ENCODE assay signal across 14 cellular contexts in the genomic region with DNA sequence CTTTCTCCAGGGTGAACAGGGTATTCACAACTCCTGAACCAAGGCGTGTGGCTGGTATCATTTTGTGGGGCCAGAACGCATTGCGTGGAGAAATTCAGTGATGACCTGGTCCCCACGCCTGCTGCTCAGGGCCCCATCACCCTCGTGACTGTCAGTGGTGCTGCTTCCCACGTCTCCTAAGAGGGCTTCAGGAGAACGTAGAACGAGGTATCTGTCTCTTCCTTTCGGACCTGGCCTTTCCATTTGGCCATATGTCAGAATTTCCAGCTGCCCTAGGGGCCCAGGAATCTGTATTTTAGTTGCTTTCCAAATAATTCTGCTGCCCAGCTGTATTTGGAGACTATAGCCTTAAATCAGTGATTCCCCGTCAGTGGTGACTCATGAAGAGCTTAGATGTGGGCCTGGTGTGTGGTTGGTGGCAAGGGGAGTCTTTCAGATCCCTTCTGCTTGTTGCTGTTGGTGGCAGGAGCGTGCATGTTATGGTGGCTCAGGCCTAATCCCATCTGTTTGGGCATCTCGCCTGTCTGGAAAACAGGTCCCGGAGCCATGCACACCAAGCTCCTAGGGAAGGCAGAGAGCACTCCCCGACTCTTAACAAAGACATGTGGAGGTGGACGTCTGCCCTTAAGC. TPM values are rescaled to one million over a fixed set of nuclear protein-coding genes. Genes with fewer than 3 reads are reported as not detected.
DNase-seq lines count a peak whose midpoint lies in the region; ATAC-seq and TF ChIP-seq lines count a peak whose summit lies in the region.
"Had no signal": no experiment of that assay in that cellular context is flagged by ENCODE, and none has a peak within 500 bp of the region (broad histone marks: within the 10 kb centered on the region; RNA-seq: fewer than 3 reads in every experiment).

No MANE protein-coding gene starts in this region.

- peak overlapping the region in 1 of 2 experiments; percentile 57 for H2BK12ac ChIP-seq in mesenchymal stem cell (ENCODE audit: low read length in 2 of 2)

- H3K4ac ChIP-seq in mesenchymal stem cell (ENCODE audit: low read depth in 1 of 2, low read length in 2 of 2): no peak overlapping the region

- H3K14ac ChIP-seq in mesenchymal stem cell (ENCODE audit: low read length in 2 of 2): no peak overlapping the region

- H2BK120ac ChIP-seq in mesenchymal stem cell (ENCODE audit: low read depth, low read length): no peak overlapping the region

- H4K20me1 ChIP-seq in GM23248 (ENCODE audit: insufficient read depth): no peaks in the 10 kb centered on the region

- no peak for ATAC-seq in HG03520 (IDR thresholded peaks at IDR 0.05; ENCODE audit: unreplicated experiment)
- ATAC-seq in HG02852 (IDR thresholded peaks at IDR 0.05; ENCODE audit: unreplicated experiment): no peak
- no peak for ATAC-seq in HG02981 (IDR thresholded peaks at IDR 0.05; ENCODE audit: unreplicated experiment)
- ATAC-seq: stimulated activated effector memory CD8-positive, alpha-beta T cell treated with anti-CD3 and anti-CD28 coated beads, Interleukin-12 subunit alpha, Interleukin-12 subunit beta, amount 100 ng/mL, for 72 hours had no signal

- H2AFZ ChIP-seq in mesenchymal stem cell (ENCODE audit: low read depth, low read length): no peak overlapping the region
- no peak overlapping the region for H2AFZ ChIP-seq in GM23248

- no peak overlapping the region for H4K8ac ChIP-seq in mesenchymal stem cell (ENCODE audit: low read length)

- no peak overlapping the region for H2BK15ac ChIP-seq in mesenchymal stem cell (ENCODE audit: low read depth, poor library complexity, severe bottlenecking)

- H3F3A ChIP-seq in GM23248 (ENCODE audit: insufficient read depth): 0 out of 2 replicates have a peak, but pooled peaks cover 3% of the 10 kb centered on the region

- no peaks in the 10 kb centered on the region for H3K9me3 ChIP-seq in HEK293 (ENCODE audit: control insufficient read depth, insufficient read depth, low read depth, low read length)
- H3K9me3 ChIP-seq in mesenchymal stem cell (ENCODE audit: control insufficient read depth, low read length): no peaks in the 10 kb centered on the region
- no peaks in the 10 kb centered on the region for H3K9me3 ChIP-seq in GM23248 (ENCODE audit: low read depth)

- no peak overlapping the region for H2BK5ac ChIP-seq in mesenchymal stem cell (ENCODE audit: low read depth, low read length, poor library complexity, severe bottlenecking)

- H4K91ac ChIP-seq in mesenchymal stem cell (ENCODE audit: low read length): no peak overlapping the region

- POLR2A ChIA-PET in HEK293 (lab: Yijun Ruan, JAX): no interaction called here

- H3K9me2 ChIP-seq in GM23248 (ENCODE audit: insufficient read depth): no peaks in the 10 kb centered on the region

- no peak overlapping the region for H2AK5ac ChIP-seq in mesenchymal stem cell (ENCODE audit: low read length, severe bottlenecking)

- H3K23ac ChIP-seq in mesenchymal stem cell (ENCODE audit: low read length in 2 of 2): no peak overlapping the region

- CTCF ChIA-PET in HEK293 (lab: Yijun Ruan, JAX): interaction anchor here (0.7 kb wide), 1 partner anchor 140 kb away, joined by 3 read pairs; no protein-coding TSS in a partner anchor

- H3K4me3 ChIP-seq in HEK293 (ENCODE audit: low read depth, low read length) (no peak overlapping the region), astrocyte of the spinal cord (ENCODE audit: low read depth, low read length) (no peak overlapping the region), mesenchymal stem cell (ENCODE audit: insufficient read depth in 1 of 2, low read depth in 1 of 2, low read length in 2 of 2) (no peak overlapping the region), GM23248 (no peak overlapping the region)

- TF ChIP-seq CTCF in HEK293 (tag by site-specific recombination; IDR thresholded peaks at IDR 0.05): no peak
- TF ChIP-seq CTCF in astrocyte of the spinal cord (IDR thresholded peaks at IDR 0.05; ENCODE audit: low read depth, low read length): no peak

- H3K27ac ChIP-seq in HEK293 (ENCODE audit: extremely low read depth, low read depth, low read length) (no peak overlapping the region), mesenchymal stem cell (ENCODE audit: low read length, poor library complexity, severe bottlenecking) (no peak overlapping the region), GM23248 (no peak overlapping the region)

- H3K4me1 ChIP-seq in HEK293 (ENCODE audit: control insufficient read depth, insufficient read depth, low read length) (no peaks in the 10 kb centered on the region; the same call in 1 of the 2 replicates), mesenchymal stem cell (ENCODE audit: control insufficient read depth, insufficient read depth, low read depth, low read length) (peaks cover 7% of the 10 kb centered on the region), GM23248 (ENCODE audit: insufficient read depth) (0 out of 2 replicates have a peak, but pooled peaks cover 4% of the 10 kb centered on the region)

- H3K36me3 ChIP-seq in HEK293 (ENCODE audit: control insufficient read depth in 2 of 2, insufficient read depth in 1 of 2, low read length in 2 of 2) (no peaks in the 10 kb centered on the region), mesenchymal stem cell (ENCODE audit: control insufficient read depth in 1 of 2, insufficient read depth in 2 of 2, low read depth in 1 of 2, low read length in 2 of 2) (no peaks in the 10 kb centered on the region), GM23248 (ENCODE audit: low read depth) (no peaks in the 10 kb centered on the region)

- no peaks in the 10 kb centered on the region for H3K79me1 ChIP-seq in mesenchymal stem cell (replicated peaks; ENCODE audit: low read length, poor library complexity, severe bottlenecking)

- peak; percentile 51 for DNase-seq in Ammon's horn (ENCODE audit: low spot score)
- DNase-seq in astrocyte of the spinal cord (ENCODE audit: low read depth, low spot score): peak; percentile 53
- peak; percentile 48 for DNase-seq in mesenchymal stem cell
- DNase-seq in GM23248: no peak
- DNase-seq: C1 segment of cervical spinal cord; EL; foreskin melanocyte; MM.1S; stimulated activated CD4-positive, alpha-beta T cell treated with anti-CD3 and anti-CD28 coated beads, Interleukin-2, amount 100 ng/mL, for 48 hours had no signal

- H3K9ac ChIP-seq in mesenchymal stem cell (ENCODE audit: low read length): no peak overlapping the region
- no peak overlapping the region for H3K9ac ChIP-seq in GM23248

- H3K18ac ChIP-seq in mesenchymal stem cell (ENCODE audit: low read depth in 1 of 2, low read length in 2 of 2): peak overlapping the region; percentile 53 to 81

- H3K4me2 ChIP-seq in mesenchymal stem cell (ENCODE audit: low read length, poor library complexity, severe bottlenecking): no peak overlapping the region
- H3K4me2 ChIP-seq in GM23248 (ENCODE audit: unreplicated experiment): no peak overlapping the region

- WGBS in mesenchymal stem cell: 90% methylated on average over 15 of the region's 15 CpGs
- 89 to 95% methylated on average over 15 of the region's 15 CpGs for WGBS in GM23248 (ENCODE audit: low coverage in 1 of 2, low lambda C conversion rate in 2 of 2, missing lambda C conversion rate in 2 of 2), 2 experiments

- H3K79me2 ChIP-seq in GM23248 (ENCODE audit: insufficient read depth): no peaks in the 10 kb centered on the region

- in situ Hi-C loops in astrocyte of the spinal cord (cut with HindIII; ENCODE audit: low sequenced_read_pairs): no loop called here
- in situ Hi-C loops in GM23248 (cut with MboI): no loop called here

- H3K27me3 ChIP-seq in mesenchymal stem cell (ENCODE audit: control insufficient read depth in 1 of 2, insufficient read depth in 1 of 2, low read length in 2 of 2) (no peaks in the 10 kb centered on the region), GM23248 (replicated peaks; ENCODE audit: insufficient read depth) (no peaks in the 10 kb centered on the region)

TF ChIP-seq in HEK293, 187 proteins besides CTCF, POLR2A, EP300 and RAD21:
- TF ChIP-seq MYNN (tag by site-specific recombination; IDR thresholded peaks at IDR 0.05; ENCODE audit: borderline replicate concordance) (no peak), ZNF292 (tag by site-specific recombination; IDR thresholded peaks at IDR 0.05; ENCODE audit: borderline replicate concordance, low read depth) (no peak), ZNF785 (tag by site-specific recombination; IDR thresholded peaks at IDR 0.05) (no peak), ZBTB20 (tag by site-specific recombination; IDR thresholded peaks at IDR 0.05) (peak; percentile 35)

RNA-seq across cellular contexts. Expression of a gene that starts 56.4 kb away (rescaled TPM):
- polyA plus RNA-seq in mesenchymal stem cell (2013, experiment 1 of 2): 21.4 TPM
- polyA plus RNA-seq in mesenchymal stem cell (2013, experiment 2 of 2): 22.4 TPM
- 10.8 and 13.7 TPM in 2 replicates for total RNA-seq in GM23248 (2014; rRNA removed; shearing (Covaris generic))
- polyA plus RNA-seq in GM23248 (2016; fragmentation: Nextera tagmentation; extraction: Ambion mirVana): 3.8 and 4.5 TPM in 2 replicates
